In the genomic region with DNA sequence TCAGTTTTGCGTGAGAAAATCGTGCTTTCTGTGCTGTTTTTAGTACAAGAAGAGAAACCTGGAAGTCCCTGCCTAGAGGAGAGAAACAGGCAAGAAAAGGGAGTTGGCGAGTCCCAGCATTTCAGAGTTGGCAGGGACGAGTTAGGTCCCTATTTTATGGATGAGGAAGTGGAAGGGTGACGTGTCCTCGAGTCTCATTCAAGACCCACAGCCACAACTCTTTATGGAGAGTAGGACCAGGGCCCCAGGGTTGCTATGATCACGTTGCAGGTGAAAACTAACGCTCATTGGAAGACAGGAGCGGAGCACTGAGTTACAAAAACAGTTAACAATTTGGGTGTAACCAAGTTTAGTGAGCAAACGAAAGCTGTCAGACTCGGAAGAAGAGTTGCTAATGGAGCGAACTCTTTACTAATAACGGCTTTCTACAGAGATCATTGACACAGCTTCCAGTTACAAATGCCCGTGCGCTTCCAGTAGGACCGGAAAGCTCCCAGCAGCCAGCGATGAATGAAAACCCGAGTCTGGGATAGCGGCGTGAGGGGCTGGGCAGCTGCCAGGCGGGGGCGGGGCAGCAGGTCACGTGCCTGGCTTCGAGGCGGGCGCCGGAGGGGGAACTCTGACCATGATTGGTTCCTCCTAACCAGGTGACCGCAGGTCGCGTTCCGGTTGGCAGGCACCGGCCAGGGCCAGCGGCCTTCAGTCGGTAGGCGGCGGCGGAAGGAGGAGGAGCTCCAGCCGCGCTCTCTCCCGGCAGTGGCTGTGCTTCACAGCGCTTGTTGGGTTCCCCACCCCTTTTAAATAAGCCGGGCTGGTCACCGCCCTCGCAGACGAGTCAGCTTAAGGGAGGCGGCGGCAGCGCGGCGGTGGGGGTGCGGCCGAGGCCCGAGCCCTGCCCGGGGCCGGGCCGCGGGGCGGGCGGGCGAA, we compare ENCODE assay signal across 8 cellular contexts. TPM values are rescaled to one million over a fixed set of nuclear protein-coding genes. Genes with fewer than 3 reads are reported as not detected.
A peak's percentile ranks its signal among the peaks of the same experiment; 100 is the strongest.
DNase-seq lines count a peak whose midpoint lies in the region; ATAC-seq and TF ChIP-seq lines count a peak whose summit lies in the region.

Gene CCNYL1 (plus strand): TSS at position 827 of the 927 bp plus-strand sequence. CDS start 257 bp downstream, outside the sequence.

- no peaks in the 10 kb centered on the region for H3K36me3 ChIP-seq in kidney epithelial cell (ENCODE audit: control insufficient read depth, insufficient read depth, low read length)

- TF ChIP-seq CTCF in AG10803 (conservative IDR thresholded peaks at IDR 0.05; ENCODE audit: low read length) (peak; percentile 17; the same call in 1 of the 2 replicates), kidney epithelial cell (IDR thresholded peaks at IDR 0.05; ENCODE audit: insufficient read depth, low read length, poor library complexity, severe bottlenecking) (no peak)

- H3K4me3 ChIP-seq in AG10803 (ENCODE audit: low read length) (peak within 1 kb of the TSS; percentile 83), kidney epithelial cell (ENCODE audit: low read depth, low read length) (peak within 1 kb of the TSS; percentile 80)

- H3K27me3 ChIP-seq in kidney epithelial cell (ENCODE audit: control insufficient read depth, insufficient read depth, low read length) = no peaks in the 10 kb centered on the region

- peak; percentile 100 for DNase-seq in AG10803 (ENCODE audit: low read depth)
- DNase-seq in NCI-H460 (ENCODE audit: extremely low read depth, low read depth) = peak; percentile 99
- peak; percentile 92 to 94 for DNase-seq in activated CD4-positive, alpha-beta T cell treated with anti-CD3 and anti-CD28 coated beads for 24 hours (ENCODE audit: low read depth in 2 of 2)
- DNase-seq in kidney epithelial cell (ENCODE audit: low read depth) = peak; percentile 96
- peak; percentile 97 to 98 for DNase-seq in stimulated activated CD4-positive, alpha-beta T cell treated with anti-CD3 and anti-CD28 coated beads, Interleukin-15, amount 100 ng/mL, for 48 hours (ENCODE audit: low read depth in 2 of 2)

- ATAC-seq in GM19043 (IDR thresholded peaks at IDR 0.05; ENCODE audit: low read depth, unreplicated experiment) (peak; percentile 97), HG03378 (IDR thresholded peaks at IDR 0.05; ENCODE audit: unreplicated experiment) (peak; percentile 99)

- peak within 1 kb of the TSS; percentile 69 for H3K27ac ChIP-seq in cingulate gyrus (ENCODE audit: low read depth, low read length)

RNA-seq across cellular contexts. Expression of gene CCNYL1, which starts in this region (rescaled TPM):
- total RNA-seq in NCI-H460 (2014; rRNA removed; shearing (Covaris generic)) = 16.8 TPM in 2 replicates
- 21.5 and 32.9 TPM in 2 replicates for polyA plus RNA-seq in NCI-H460 (2014; cell fraction: nucleus; rRNA removed)
- 16.6 and 16.8 TPM in 2 replicates for total RNA-seq in kidney epithelial cell

Comparison
In these comparisons a context has a peak if more than half of its experiments do, and no peak if none do; other contexts are left out.
1. Peak in every context shown above with its lines: DNase-seq, ATAC-seq, H3K4me3 ChIP-seq and H3K27ac ChIP-seq.